Comparison of ENCODE assay signal across 1 cellular context in genomic region chr9:125255781-125256391, GRCh38.
TF ChIP-seq lines count a peak whose summit lies in the region.

No MANE protein-coding gene starts in this region.

TF ChIP-seq in H1, 55 proteins besides CTCF, POLR2A, EP300 and RAD21:
- TF ChIP-seq MAFK (IDR thresholded peaks at IDR 0.05; ENCODE audit: low read depth, low read length) (peak; percentile 72), RNF2 (IDR thresholded peaks at IDR 0.05; ENCODE audit: borderline replicate concordance, low read depth, low read length, missing control alignments, poor library complexity, severe bottlenecking) (no peak), SUZ12 (IDR thresholded peaks at IDR 0.05; ENCODE audit: low read length) (no peak)
